Comparison of ENCODE assay signal across 18 cellular contexts in genomic region chr4:77179512-77179911, GRCh38. TPM values are rescaled to one million over a fixed set of nuclear protein-coding genes. Genes with fewer than 3 reads are reported as not detected.
DNase-seq lines count a peak whose midpoint lies in the region; ATAC-seq and TF ChIP-seq lines count a peak whose summit lies in the region.
"Had no signal": no experiment of that assay in that cellular context is flagged by ENCODE, and none has a peak within 500 bp of the region (broad histone marks: within the 10 kb centered on the region; RNA-seq: fewer than 3 reads in every experiment).

No MANE protein-coding gene starts in this region.

- H3K23ac ChIP-seq in neuronal stem cell (ENCODE audit: low read depth, low read length, poor library complexity) = no peak overlapping the region

- no peak overlapping the region for H4K91ac ChIP-seq in neuronal stem cell (ENCODE audit: low read depth, low read length, poor library complexity)

- H3K14ac ChIP-seq in neuronal stem cell (ENCODE audit: low read length) = no peak overlapping the region

- H3K79me2 ChIP-seq in SK-N-SH (ENCODE audit: insufficient read depth) = no peaks in the 10 kb centered on the region

- H2BK120ac ChIP-seq in neuronal stem cell (ENCODE audit: low read depth, low read length) = no peak overlapping the region

- TF ChIP-seq RAD21 in SK-N-SH (IDR thresholded peaks at IDR 0.05; ENCODE audit: low read length) = no peak

- TF ChIP-seq CTCF in SK-N-SH (IDR thresholded peaks at IDR 0.05) = no peak
- no peak for TF ChIP-seq CTCF in uterus (IDR thresholded peaks at IDR 0.05)

- POLR2A ChIA-PET in SK-N-SH (lab: Yijun Ruan, JAX) = interaction anchor here (1.4 kb wide), 1 partner anchor 10 kb away, joined by 6 read pairs; no protein-coding TSS in a partner anchor

- H3K18ac ChIP-seq in neuronal stem cell (ENCODE audit: low read length) = no peak overlapping the region

- H3K27me3 ChIP-seq in SK-N-SH (ENCODE audit: insufficient read depth) (no peaks in the 10 kb centered on the region; the same call in 1 of the 2 replicates), neuronal stem cell (ENCODE audit: control insufficient read depth in 3 of 3, insufficient read depth in 3 of 3, low read depth in 1 of 3, low read length in 3 of 3) (no peaks in the 10 kb centered on the region), uterus (no peaks in the 10 kb centered on the region)
- H3K27me3 ChIP-seq: BLaER1 had no signal

- CTCF ChIA-PET in SK-N-SH (lab: Yijun Ruan, JAX) = interaction anchor here (0.6 to 1.6 kb wide), 3 partner anchors 11 to 24 kb away, joined by 3 to 6 read pairs (median 3); no protein-coding TSS in a partner anchor

- H3K9ac ChIP-seq in SK-N-SH = no peak overlapping the region
- H3K9ac ChIP-seq in neuronal stem cell (ENCODE audit: low read depth, low read length, poor library complexity) = no peak overlapping the region
- H3K9ac ChIP-seq: BLaER1, GM23248 had no signal

- no peak for TF ChIP-seq POLR2A in uterus (IDR thresholded peaks at IDR 0.05)

- H3K4me1 ChIP-seq in SK-N-SH (ENCODE audit: control insufficient read depth in 1 of 2, insufficient read depth in 2 of 2, low read depth in 1 of 2, low read length in 1 of 2) = no peaks in the 10 kb centered on the region
- H3K4me1 ChIP-seq in neuronal stem cell (ENCODE audit: control insufficient read depth in 2 of 2, insufficient read depth in 1 of 2, low read depth in 1 of 2, low read length in 2 of 2) = peaks cover 14 to 34% of the 10 kb centered on the region in 2 donors
- no peaks in the 10 kb centered on the region for H3K4me1 ChIP-seq in uterus
- H3K4me1 ChIP-seq: BLaER1, Caco-2 had no signal

- H3K27ac ChIP-seq in SK-N-SH (ENCODE audit: low read depth in 2 of 2, low read length in 1 of 2) (no peak overlapping the region), neuronal stem cell (replicated peaks; ENCODE audit: low read length) (peak overlapping the region; percentile 21), uterus (no peak overlapping the region)
- H3K27ac ChIP-seq: 22Rv1, BLaER1, C4-2B, GM23248 had no signal

- H3K36me3 ChIP-seq in SK-N-SH (replicated peaks in 1 of 2; ENCODE audit: control insufficient read depth in 1 of 2, insufficient read depth in 2 of 2, low read length in 1 of 2) (no peaks in the 10 kb centered on the region), neuronal stem cell (replicated peaks in 1 of 2; ENCODE audit: control insufficient read depth in 2 of 2, insufficient read depth in 2 of 2, low read length in 2 of 2) (no peaks in the 10 kb centered on the region), uterus (no peaks in the 10 kb centered on the region)
- H3K36me3 ChIP-seq: BLaER1 had no signal

- H2BK15ac ChIP-seq in neuronal stem cell (ENCODE audit: low read length) = no peak overlapping the region

- intact Hi-C loops in uterus (cut with DNase I; ENCODE audit: low total_unique reads) = no loop called here

- H3K9me3 ChIP-seq in SK-N-SH (no peaks in the 10 kb centered on the region), neuronal stem cell (replicated peaks in 1 of 2; ENCODE audit: control insufficient read depth in 2 of 2, insufficient read depth in 1 of 2, low read depth in 1 of 2, low read length in 2 of 2) (no peaks in the 10 kb centered on the region), uterus (no peaks in the 10 kb centered on the region)
- H3K9me3 ChIP-seq: BLaER1, Caco-2 had no signal

- H2AFZ ChIP-seq in SK-N-SH (ENCODE audit: low read depth) (no peak overlapping the region), neuronal stem cell (ENCODE audit: low read length) (no peak overlapping the region)
- H2AFZ ChIP-seq: GM23248 had no signal

- TF ChIP-seq EP300 in SK-N-SH (IDR thresholded peaks at IDR 0.05; ENCODE audit: borderline replicate concordance in 1 of 2, low read depth in 1 of 2, low read length in 1 of 2) = no peak

- H3K4ac ChIP-seq in neuronal stem cell (ENCODE audit: low read length) = no peak overlapping the region

- no peaks in the 10 kb centered on the region for H3F3A ChIP-seq in SK-N-SH (replicated peaks; ENCODE audit: insufficient read depth)

- H3K4me2 ChIP-seq in SK-N-SH = no peak overlapping the region
- H3K4me2 ChIP-seq in neuronal stem cell (ENCODE audit: insufficient read depth, low read length, poor library complexity, severe bottlenecking) = no peak overlapping the region
- H3K4me2 ChIP-seq: BLaER1 had no signal

- H2BK12ac ChIP-seq in neuronal stem cell (ENCODE audit: low read length) = no peak overlapping the region

- H3K4me3 ChIP-seq in SK-N-SH (ENCODE audit: low read depth in 2 of 2, low read length in 1 of 2) (no peak overlapping the region), neuronal stem cell (ENCODE audit: low read length in 2 of 2) (no peak overlapping the region), uterus (no peak overlapping the region)
- H3K4me3 ChIP-seq: BLaER1, GM23248 had no signal

- H4K8ac ChIP-seq in neuronal stem cell (ENCODE audit: low read depth, low read length) = no peak overlapping the region

- no peaks in the 10 kb centered on the region for H3K79me1 ChIP-seq in neuronal stem cell (ENCODE audit: low read depth, low read length)

- H3K9me2 ChIP-seq in SK-N-SH = no peaks in the 10 kb centered on the region

- H2AK5ac ChIP-seq in neuronal stem cell (ENCODE audit: low read depth, low read length) = no peak overlapping the region

- no peaks in the 10 kb centered on the region for H4K20me1 ChIP-seq in SK-N-SH (ENCODE audit: insufficient read depth)
- H4K20me1 ChIP-seq: BLaER1 had no signal

- DNase-seq in SK-N-SH (peak; percentile 15), myocyte (ENCODE audit: low read depth) (peak; percentile 56), neuronal stem cell (ENCODE audit: low spot score) (no peak), uterus (no peak)
- DNase-seq: Caco-2; CD4-positive, CD25-positive, alpha-beta regulatory T cell; CD8-positive, alpha-beta T cell; DMS153; DND-41; GM23248; H9 had no signal

- no peak overlapping the region for H2BK5ac ChIP-seq in neuronal stem cell (ENCODE audit: low read length)

- ATAC-seq in SK-N-SH treated with all-trans-retinoic acid at 6 μM for 48 hours (no peak), GM21423 (IDR thresholded peaks at IDR 0.05; ENCODE audit: unreplicated experiment) (no peak), HG02885 (IDR thresholded peaks at IDR 0.05; ENCODE audit: poor library complexity, unreplicated experiment) (no peak)
- ATAC-seq: CD8-positive, alpha-beta T cell; HCT116 had no signal

TF ChIP-seq in SK-N-SH, 30 proteins besides CTCF, POLR2A, EP300 and RAD21 (continues in another document):
- TF ChIP-seq NRF1 (IDR thresholded peaks at IDR 0.05; ENCODE audit: low read depth, low read length) (no peak), USF2 (IDR thresholded peaks at IDR 0.05; ENCODE audit: borderline replicate concordance, low read depth, low read length) (no peak), IRF3 (IDR thresholded peaks at IDR 0.05; ENCODE audit: low read depth, low read length) (no peak), MAX (IDR thresholded peaks at IDR 0.05; ENCODE audit: low read depth) (no peak)

TF ChIP-seq in SK-N-SH treated with all-trans-retinoic acid at 6 μM for 48 hours, 23 proteins besides CTCF, POLR2A, EP300 and RAD21:
- TF ChIP-seq ARNTL (CRISPR knock-in tag; IDR thresholded peaks at IDR 0.05; ENCODE audit: borderline replicate concordance, low read depth) = no peak
- no peak for TF ChIP-seq TOX (CRISPR knock-in tag; IDR thresholded peaks at IDR 0.05; ENCODE audit: borderline replicate concordance)
- no peak for TF ChIP-seq ZNF70 (CRISPR knock-in tag; IDR thresholded peaks at IDR 0.05)
- TF ChIP-seq TSHZ2 (CRISPR knock-in tag; IDR thresholded peaks at IDR 0.05) = no peak
- TF ChIP-seq OSR1 (CRISPR knock-in tag; IDR thresholded peaks at IDR 0.05) = no peak

RNA-seq across cellular contexts. Expression of gene CCNG2, which starts 22.5 kb away (rescaled TPM):
- polyA plus RNA-seq in SK-N-SH (2012; rRNA removed) = 8.7 and 8.9 TPM in 2 replicates
- polyA plus RNA-seq in SK-N-SH (2012; cell fraction: cytosol; rRNA removed) = 15.7 and 20.4 TPM in 2 replicates
- 9.2 and 10.0 TPM in 2 replicates for polyA plus RNA-seq in SK-N-SH (2012; cell fraction: nucleus; rRNA removed)
- total RNA-seq in myocyte = 63.9 and 65.9 TPM in 2 replicates
- 43.3 TPM for polyA plus RNA-seq in myocyte (2012)
- 66.4 TPM for polyA plus RNA-seq in neuronal stem cell (2013, experiment 1 of 2)
- polyA plus RNA-seq in neuronal stem cell (2013, experiment 2 of 2) = 67.3 TPM
- total RNA-seq in uterus = 10 to 100 TPM; 21.3 to 67.0 (median 28.7) TPM

Comparison
In these comparisons a context has a peak if more than half of its experiments do, and no peak if none do; other contexts are left out.
1. DNase-seq: peak in SK-N-SH (single experiment) and myocyte (single experiment); none in neuronal stem cell (single experiment) and uterus (0 of 2).